ENCODE assay signal across 14 cellular contexts in the genomic region with DNA sequence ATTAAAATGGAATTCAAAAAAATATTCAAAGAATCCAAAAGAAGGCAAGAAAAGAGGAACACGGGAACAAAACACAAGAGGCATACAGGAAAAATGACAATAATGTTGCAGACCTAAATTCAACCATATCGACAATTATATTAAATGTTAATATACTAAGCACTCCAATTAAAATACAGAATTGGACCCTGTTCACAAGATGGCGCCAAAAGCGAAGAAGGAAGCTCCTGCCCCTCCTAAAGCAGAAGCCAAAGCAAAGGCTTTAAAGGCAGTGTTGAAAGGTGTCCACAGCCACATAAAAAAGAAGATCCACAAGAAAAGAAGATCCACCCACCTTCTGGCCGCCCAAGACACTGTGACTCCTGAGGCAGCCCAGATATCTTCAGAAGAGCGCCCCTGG. TPM values are rescaled to one million over a fixed set of nuclear protein-coding genes. Genes with fewer than 3 reads are reported as not detected.
DNase-seq lines count a peak whose midpoint lies in the region; ATAC-seq and TF ChIP-seq lines count a peak whose summit lies in the region.
"Had no signal": no experiment of that assay in that cellular context is flagged by ENCODE, and none has a peak within 500 bp of the region (broad histone marks: within the 10 kb centered on the region; RNA-seq: fewer than 3 reads in every experiment).

No MANE protein-coding gene starts in this region.

- H3K4me3 Mint-ChIP-seq in MCF 10A (ENCODE audit: unreplicated experiment) = no peak overlapping the region
- no peak overlapping the region for H3K4me3 Mint-ChIP-seq in activated T-cell treated with anti-CD3 and anti-CD28 coated beads, Interleukin-2, amount 50 U/mL, for 72 hours
- H3K4me3 Mint-ChIP-seq: activated naive CD8-positive, alpha-beta T cell had no signal

- H4K20me1 ChIP-seq in mammary epithelial cell (ENCODE audit: insufficient read depth, low read length) = no peaks in the 10 kb centered on the region

- CTCF ChIA-PET in MCF 10A (lab: Yijun Ruan, JAX) (interaction anchor here (0.5 kb wide), 1 partner anchor 1099 kb away, joined by 3 read pairs; no protein-coding TSS in a partner anchor), mammary epithelial cell (lab: Charles Lee; ENCODE audit: low non-redundant PET) (interaction anchor here (0.7 kb wide), 1 partner anchor 45 kb away, joined by 3 read pairs; no protein-coding TSS in a partner anchor)

- no peak overlapping the region for H3K27ac Mint-ChIP-seq in MCF 10A (ENCODE audit: low read depth, unreplicated experiment)
- no peak overlapping the region for H3K27ac Mint-ChIP-seq in activated T-cell treated with anti-CD3 and anti-CD28 coated beads, Interleukin-2, amount 50 U/mL, for 72 hours
- H3K27ac Mint-ChIP-seq: activated naive CD8-positive, alpha-beta T cell; progenitor cell of endocrine pancreas had no signal

- H3K4me2 ChIP-seq in mammary epithelial cell (ENCODE audit: insufficient read depth, low read depth, low read length) (no peak overlapping the region), trophoblast cell (ENCODE audit: low read length) (no peak overlapping the region)

- H3K4me1 Mint-ChIP-seq in MCF 10A (ENCODE audit: insufficient read depth, unreplicated experiment) = peaks cover 15% of the 10 kb centered on the region
- peaks cover 26% of the 10 kb centered on the region for H3K4me1 Mint-ChIP-seq in activated T-cell treated with anti-CD3 and anti-CD28 coated beads, Interleukin-2, amount 50 U/mL, for 72 hours (ENCODE audit: low read depth)

- H3K36me3 ChIP-seq in mammary epithelial cell (ENCODE audit: insufficient read depth, low read length) (no peaks in the 10 kb centered on the region), trophoblast cell (ENCODE audit: control insufficient read depth in 1 of 2, insufficient read depth in 2 of 2, low read length in 2 of 2) (no peaks in the 10 kb centered on the region)

- H2BK5ac ChIP-seq in trophoblast cell (ENCODE audit: low read depth, low read length, poor library complexity) = no peak overlapping the region

- H3K36me3 Mint-ChIP-seq in MCF 10A (ENCODE audit: insufficient read depth, unreplicated experiment) = no peaks in the 10 kb centered on the region
- no peaks in the 10 kb centered on the region for H3K36me3 Mint-ChIP-seq in activated T-cell treated with anti-CD3 and anti-CD28 coated beads, Interleukin-2, amount 50 U/mL, for 72 hours (ENCODE audit: insufficient read depth in 2 of 2)
- H3K36me3 Mint-ChIP-seq: activated naive CD8-positive, alpha-beta T cell had no signal

- dilution Hi-C loops in mammary epithelial cell (cut with HindIII; ENCODE audit: low sequenced_read_pairs) = no loop called here

- H3K9me3 ChIP-seq in mammary epithelial cell (replicated peaks; ENCODE audit: insufficient read depth, low read length) = no peaks in the 10 kb centered on the region
- H3K9me3 ChIP-seq in trophoblast cell (ENCODE audit: insufficient read depth, low read depth, low read length) = no peaks in the 10 kb centered on the region

- no peaks in the 10 kb centered on the region for H3K27me3 Mint-ChIP-seq in MCF 10A (ENCODE audit: insufficient read depth, unreplicated experiment)
- no peaks in the 10 kb centered on the region for H3K27me3 Mint-ChIP-seq in activated T-cell treated with anti-CD3 and anti-CD28 coated beads, Interleukin-2, amount 50 U/mL, for 72 hours (ENCODE audit: low read depth)
- H3K27me3 Mint-ChIP-seq: progenitor cell of endocrine pancreas had no signal

- H3K27me3 ChIP-seq in mammary epithelial cell (ENCODE audit: insufficient read depth, low read length) = no peaks in the 10 kb centered on the region
- H3K27me3 ChIP-seq in trophoblast cell (ENCODE audit: insufficient read depth, low read length) = no peaks in the 10 kb centered on the region

- H4K91ac ChIP-seq in trophoblast cell (ENCODE audit: low read depth, low read length) = no peak overlapping the region

- H4K12ac ChIP-seq in trophoblast cell (ENCODE audit: low read depth, low read length) = no peak overlapping the region

- no peak overlapping the region for H3K14ac ChIP-seq in trophoblast cell (ENCODE audit: low read length)

- no peak overlapping the region for H3K9ac ChIP-seq in mammary epithelial cell (ENCODE audit: insufficient read depth, low read length)
- H3K9ac ChIP-seq in trophoblast cell (ENCODE audit: low read length) = no peak overlapping the region

- in situ Hi-C loops in mammary epithelial cell (cut with MboI; ENCODE audit: low sequenced_read_pairs in 2 of 2) = no loop called here

- TF ChIP-seq CTCF in MCF 10A (IDR thresholded peaks at IDR 0.05; ENCODE audit: unreplicated experiment) (no peak), mammary epithelial cell (conservative IDR thresholded peaks at IDR 0.05 in 1 of 2, IDR thresholded peaks at IDR 0.05 in 1 of 2; ENCODE audit: extremely low read depth in 1 of 2, insufficient read depth in 1 of 2, low read depth in 1 of 2, low read length in 2 of 2) (peak in 1 of 2 donors; percentile 21), NB4 (IDR thresholded peaks at IDR 0.05; ENCODE audit: low read depth, low read length) (peak; percentile 8), cardiac fibroblast (IDR thresholded peaks at IDR 0.05; ENCODE audit: low read depth, low read length) (no peak)

- H3K4me1 ChIP-seq in mammary epithelial cell (ENCODE audit: insufficient read depth, low read length) (peaks cover 24% of the 10 kb centered on the region), trophoblast cell (ENCODE audit: control insufficient read depth in 1 of 2, insufficient read depth in 2 of 2, low read length in 2 of 2) (peaks cover 8 to 14% of the 10 kb centered on the region in 2 experiments)

- no peak overlapping the region for H3K23ac ChIP-seq in trophoblast cell (ENCODE audit: low read length)

- BruUV-seq in MCF 10A (replicated peaks; lab: Mats Ljungman, UMichigan) (no TSS peak), mammary epithelial cell (replicated peaks; lab: Mats Ljungman, UMichigan) (no TSS peak)

- H3K27ac ChIP-seq in mammary epithelial cell (ENCODE audit: insufficient read depth, low read depth, low read length) (no peak overlapping the region), trophoblast cell (ENCODE audit: low read depth, low read length) (no peak overlapping the region)
- H3K27ac ChIP-seq: SK-N-MC had no signal

- no peak overlapping the region for H3K18ac ChIP-seq in trophoblast cell (ENCODE audit: low read length)

- 82% methylated on average over 6 of the region's 6 CpGs for WGBS in mammary epithelial cell (ENCODE audit: low coverage, missing lambda C conversion rate)
- no CpG with 5 or more reads among the region's 6 CpGs for WGBS in trophoblast cell (ENCODE audit: extremely low coverage, insufficient coverage, insufficient read length)

- peaks cover 15% of the 10 kb centered on the region for H3K79me1 ChIP-seq in trophoblast cell (ENCODE audit: low read length)

- POLR2A ChIA-PET in MCF 10A (lab: Yijun Ruan, JAX) = interaction anchor here (0.7 kb wide), 1 partner anchor 1063 kb away, joined by 4 read pairs; no protein-coding TSS in a partner anchor

- no peak overlapping the region for H2AFZ ChIP-seq in mammary epithelial cell (ENCODE audit: low read depth, low read length)
- no peak overlapping the region for H2AFZ ChIP-seq in trophoblast cell (ENCODE audit: insufficient read depth, low read length, poor library complexity)

- intact Hi-C loops in MCF 10A (cut with micrococcal nuclease) = no loop called here
- intact Hi-C loops in mammary epithelial cell (cut with micrococcal nuclease) = loop anchor here (1.0 to 2.0 kb wide), 3 partner anchors 83 to 255 kb away; no protein-coding TSS in a partner anchor

- TF ChIP-seq POLR2A in NB4 (IDR thresholded peaks at IDR 0.05; ENCODE audit: extremely low read depth, insufficient read length) = no peak

- H3K4me3 ChIP-seq in mammary epithelial cell (replicated peaks in 1 of 3; ENCODE audit: insufficient read depth in 1 of 3, low read depth in 2 of 3, low read length in 3 of 3) = no peak overlapping the region
- no peak overlapping the region for H3K4me3 ChIP-seq in NB4 (ENCODE audit: low read depth, low read length)
- H3K4me3 ChIP-seq in cardiac fibroblast (replicated peaks in 1 of 2; ENCODE audit: low read depth in 2 of 2, low read length in 2 of 2) = no peak overlapping the region
- H3K4me3 ChIP-seq in trophoblast cell (ENCODE audit: low read depth, low read length) = no peak overlapping the region
- H3K4me3 ChIP-seq: SK-N-MC had no signal

- H3K9me3 Mint-ChIP-seq in MCF 10A (ENCODE audit: unreplicated experiment) = no peaks in the 10 kb centered on the region
- no peaks in the 10 kb centered on the region for H3K9me3 Mint-ChIP-seq in activated T-cell treated with anti-CD3 and anti-CD28 coated beads, Interleukin-2, amount 50 U/mL, for 72 hours

- peak overlapping the region; percentile 79 for H2BK12ac ChIP-seq in trophoblast cell (ENCODE audit: low read length)

- H4K8ac ChIP-seq in trophoblast cell (ENCODE audit: low read depth, low read length) = no peak overlapping the region

- H2AK5ac ChIP-seq in trophoblast cell (ENCODE audit: low read length) = no peak overlapping the region

- DNase-seq in MCF 10A (ENCODE audit: unreplicated experiment) = peak; percentile 43
- DNase-seq in mammary epithelial cell = no peak
- DNase-seq in NB4 (ENCODE audit: low read depth) = peak; percentile 57
- peak; percentile 31 to 47 for DNase-seq in cardiac fibroblast (ENCODE audit: low read depth in 2 of 2)
- DNase-seq in trophoblast cell = no peak
- DNase-seq in T1000 (lab: John Stamatoyannopoulos, UW) = no peak
- DNase-seq in activated T-cell treated with anti-CD3 and anti-CD28 coated beads, Interleukin-2, amount 50 U/mL, for 72 hours = no peak
- DNase-seq: cerebellar nuclear complex, H7, NCI-H2081 had no signal

- no peak for ATAC-seq in GM21717 (IDR thresholded peaks at IDR 0.05; ENCODE audit: unreplicated experiment)
- ATAC-seq in activated T-cell treated with anti-CD3 and anti-CD28 coated beads, Interleukin-2, amount 50 U/mL, for 72 hours (replicated peaks in 1 of 2) = no peak

- H3K79me2 ChIP-seq in mammary epithelial cell (ENCODE audit: insufficient read depth, low read length) (no peaks in the 10 kb centered on the region), trophoblast cell (ENCODE audit: control insufficient read depth, insufficient read depth, low read length, poor library complexity) (peaks cover 2% of the 10 kb centered on the region)

- H2BK120ac ChIP-seq in trophoblast cell (ENCODE audit: insufficient read depth, low read length, poor library complexity) = no peak overlapping the region

- H3K4ac ChIP-seq in trophoblast cell (ENCODE audit: low read depth, low read length) = no peak overlapping the region

RNA-seq across cellular contexts. Expression of a gene that starts 6.3 kb away (rescaled TPM):
- total RNA-seq in MCF 10A (2022) (not detected in 2 replicates), mammary epithelial cell (1 to 10 TPM in 1 of 2 donors, under 1 TPM in 1; 0.71 to 8.7 TPM)
- polyA plus RNA-seq in mammary epithelial cell = 0.14 TPM
- not detected for polyA minus RNA-seq in mammary epithelial cell
- polyA plus RNA-seq in trophoblast cell (2013) = 0.35 and 0.53 TPM in 2 replicates
- 10 to 100 TPM; 19.1 to 31.1 TPM for total RNA-seq in activated T-cell treated with anti-CD3 and anti-CD28 coated beads, Interleukin-2, amount 50 U/mL, for 72 hours
- total RNA-seq: H7, progenitor cell of endocrine pancreas had no signal

RNA-seq across cellular contexts. Expression of a gene that starts 26.5 kb away (rescaled TPM):
- total RNA-seq in MCF 10A (2022) (1.4 and 1.7 TPM in 2 replicates), mammary epithelial cell (under 1 TPM; 0.56 to 0.67 TPM)
- polyA plus RNA-seq in mammary epithelial cell = 0.31 TPM
- 4.0 TPM for polyA minus RNA-seq in mammary epithelial cell
- not detected in 2 replicates for polyA plus RNA-seq in trophoblast cell (2013)
- total RNA-seq in activated T-cell treated with anti-CD3 and anti-CD28 coated beads, Interleukin-2, amount 50 U/mL, for 72 hours = 1 to 10 TPM in 1 of 2 donors, not detected in 1; 1.0 TPM
- total RNA-seq: H7, progenitor cell of endocrine pancreas had no signal

RNA-seq across cellular contexts. Expression of a gene that starts 36.4 kb away (rescaled TPM):
- not detected in 2 replicates for total RNA-seq in MCF 10A (2022)
- under 1 TPM in 1 of 2 donors, not detected in 1; 0.67 TPM for total RNA-seq in mammary epithelial cell
- 0.20 TPM for polyA plus RNA-seq in mammary epithelial cell
- not detected for polyA minus RNA-seq in mammary epithelial cell
- 3.4 TPM in 2 replicates for polyA plus RNA-seq in trophoblast cell (2013)
- total RNA-seq in activated T-cell treated with anti-CD3 and anti-CD28 coated beads, Interleukin-2, amount 50 U/mL, for 72 hours = under 1 TPM in 1 of 2 donors, not detected in 1; 0.22 TPM

Comparison
In these comparisons a context has a peak if more than half of its experiments do, and no peak if none do; other contexts are left out.
1. DNase-seq: peak in MCF 10A (single experiment), NB4 (single experiment) and cardiac fibroblast (2 of 2); none in mammary epithelial cell (single experiment), trophoblast cell (0 of 2), T1000 (single experiment) and activated T-cell treated with anti-CD3 and anti-CD28 coated beads, Interleukin-2, amount 50 U/mL, for 72 hours (0 of 2).